ENCODE assay signal across 21 cellular contexts in genomic region chr17:51873302-51873701, GRCh38.
"Had no signal": no experiment of that assay in that cellular context is flagged by ENCODE, and none has a peak within 500 bp of the region (broad histone marks: within the 10 kb centered on the region; RNA-seq: fewer than 3 reads in every experiment).

No MANE protein-coding gene starts in this region.

- H3K9me3 Mint-ChIP-seq: stimulated activated naive CD8-positive, alpha-beta T cell treated with anti-CD3 and anti-CD28 coated beads, Interleukin-15, amount 100 ng/mL, for 72 hours had no signal

- H3K27ac ChIP-seq: dorsolateral prefrontal cortex, epithelial cell of prostate, gastrocnemius medialis, lower lobe of right lung, parathyroid adenoma, right lobe of liver, thyroid gland, vagina had no signal

- H3K36me3 ChIP-seq: gastrocnemius medialis, lower lobe of right lung, right lobe of liver, thyroid gland, vagina had no signal

- H2AFZ ChIP-seq: parathyroid adenoma had no signal

- H3K4me3 ChIP-seq: dorsolateral prefrontal cortex, gastrocnemius medialis, lower lobe of right lung, right lobe of liver, thyroid gland, vagina had no signal

- H3K27me3 Mint-ChIP-seq: progenitor cell of endocrine pancreas; stimulated activated naive CD8-positive, alpha-beta T cell treated with anti-CD3 and anti-CD28 coated beads, Interleukin-15, amount 100 ng/mL, for 72 hours had no signal

- H3K27ac Mint-ChIP-seq: natural killer cell; progenitor cell of endocrine pancreas; stimulated activated naive CD8-positive, alpha-beta T cell treated with anti-CD3 and anti-CD28 coated beads, Interleukin-15, amount 100 ng/mL, for 72 hours had no signal

- H3K79me2 ChIP-seq: parathyroid adenoma had no signal

- ATAC-seq: esophagus mucosa; gastrocnemius medialis; left ventricle myocardium superior; lower lobe of right lung; natural killer cell; right lobe of liver; stimulated activated naive CD8-positive, alpha-beta T cell treated with anti-CD3 and anti-CD28 coated beads, Interleukin-15, amount 100 ng/mL, for 72 hours had no signal

- H3K27me3 ChIP-seq: gastrocnemius medialis, right lobe of liver, thyroid gland, vagina had no signal

- H3K4me1 Mint-ChIP-seq: natural killer cell; stimulated activated naive CD8-positive, alpha-beta T cell treated with anti-CD3 and anti-CD28 coated beads, Interleukin-15, amount 100 ng/mL, for 72 hours had no signal

- H3K9me3 ChIP-seq: gastrocnemius medialis, lower lobe of right lung, right lobe of liver, thyroid gland, vagina had no signal

- H3K4me1 ChIP-seq: gastrocnemius medialis, lower lobe of right lung, parathyroid adenoma, right lobe of liver, thyroid gland, vagina had no signal

- H3K4me3 Mint-ChIP-seq: natural killer cell; stimulated activated naive CD8-positive, alpha-beta T cell treated with anti-CD3 and anti-CD28 coated beads, Interleukin-15, amount 100 ng/mL, for 72 hours had no signal

- H3K36me3 Mint-ChIP-seq: natural killer cell had no signal

- H3K9ac ChIP-seq: parathyroid adenoma had no signal

- DNase-seq: dorsolateral prefrontal cortex; effector CD4-positive, alpha-beta T cell; foreskin fibroblast; gastrocnemius medialis; head of caudate nucleus; left ventricle myocardium superior; lower lobe of right lung; natural killer cell; right lobe of liver; small intestine; stimulated activated CD4-positive, alpha-beta T cell treated with anti-CD3 and anti-CD28 coated beads, Interleukin-15, amount 100 ng/mL, for 24 hours; stimulated activated CD4-positive, alpha-beta T cell treated with anti-CD3 and anti-CD28 coated beads, Interleukin-2, amount 100 ng/mL, for 48 hours; stimulated activated naive CD4-positive, alpha-beta T cell; stimulated activated naive CD8-positive, alpha-beta T cell treated with anti-CD3 and anti-CD28 coated beads, Interleukin-15, amount 100 ng/mL, for 72 hours; thyroid gland; trophoblast cell had no signal
